ENCODE assay signal across 1 cellular context in genomic region chr12:120999191-121000120, GRCh38.
TF ChIP-seq lines count a peak whose summit lies in the region.

No MANE protein-coding gene starts in this region.

TF ChIP-seq in SK-N-SH treated with all-trans-retinoic acid at 6 μM for 48 hours, 23 proteins besides CTCF, POLR2A, EP300 and RAD21 (continued from another document):
- TF ChIP-seq CREB5 (CRISPR knock-in tag; IDR thresholded peaks at IDR 0.05; ENCODE audit: low read depth) (no peak), ZNF8 (CRISPR knock-in tag; IDR thresholded peaks at IDR 0.05) (no peak), CSDC2 (CRISPR knock-in tag; IDR thresholded peaks at IDR 0.05) (no peak), ZNF565 (CRISPR knock-in tag; conservative IDR thresholded peaks at IDR 0.05; ENCODE audit: low read depth) (no peak), PATZ1 (CRISPR knock-in tag; IDR thresholded peaks at IDR 0.05; ENCODE audit: borderline replicate concordance) (no peak), ISL1 (CRISPR knock-in tag; IDR thresholded peaks at IDR 0.05) (no peak), ZFP30 (CRISPR knock-in tag; IDR thresholded peaks at IDR 0.05) (no peak), GLIS3 (CRISPR knock-in tag; IDR thresholded peaks at IDR 0.05) (no peak), RARB (CRISPR knock-in tag; IDR thresholded peaks at IDR 0.05) (no peak), ZNF70 (CRISPR knock-in tag; IDR thresholded peaks at IDR 0.05) (no peak), ZFP3 (CRISPR knock-in tag; IDR thresholded peaks at IDR 0.05) (no peak)
